34 cellular contexts compared by ENCODE assay signal in genomic region chr4:171940656-171941055, GRCh38.
"Had no signal": no experiment of that assay in that cellular context is flagged by ENCODE, and none has a peak within 500 bp of the region (broad histone marks: within the 10 kb centered on the region; RNA-seq: fewer than 3 reads in every experiment).

No MANE protein-coding gene starts in this region.

- DNase-seq: Karpas-422, MG63, MM.1S, MV-4-11, NCI-H1048, NCI-H1092, NCI-H1092 treated with DMSO at 0.1 percent for 48 hours, NCI-H1105, NCI-H1105 treated with DMSO at 0.1 percent for 48 hours, NCI-H1417, NCI-H1436, NCI-H1436 treated with DMSO at 0.1 percent for 48 hours, NCI-H146, NCI-H1694, NCI-H1694 treated with DMSO at 0.1 percent for 48 hours, NCI-H187, NCI-H187 treated with DMSO at 0.1 percent for 48 hours, NCI-H1930, NCI-H2029, NCI-H2029 treated with DMSO at 0.1 percent for 48 hours, NCI-H2081, NCI-H2081 treated with DMSO at 0.1 percent for 48 hours, NCI-H2107, NCI-H2171, NCI-H2171 treated with DMSO at 0.1 percent for 48 hours, NCI-H2227 treated with DMSO at 0.1 percent for 48 hours, NCI-H226, NCI-H345, NCI-H446, NCI-H446 treated with DMSO at 0.1 percent for 48 hours, NCI-H510A, NCI-H510A treated with DMSO at 0.1 percent for 48 hours, NCI-H524, NCI-H524 treated with DMSO at 0.1 percent for 48 hours had no signal

- H3K4me3 ChIP-seq: MG63 had no signal

- H3K36me3 ChIP-seq: MG63 had no signal

- H3K9me3 ChIP-seq: MG63 had no signal
